8 cellular contexts compared by ENCODE assay signal in the genomic region with DNA sequence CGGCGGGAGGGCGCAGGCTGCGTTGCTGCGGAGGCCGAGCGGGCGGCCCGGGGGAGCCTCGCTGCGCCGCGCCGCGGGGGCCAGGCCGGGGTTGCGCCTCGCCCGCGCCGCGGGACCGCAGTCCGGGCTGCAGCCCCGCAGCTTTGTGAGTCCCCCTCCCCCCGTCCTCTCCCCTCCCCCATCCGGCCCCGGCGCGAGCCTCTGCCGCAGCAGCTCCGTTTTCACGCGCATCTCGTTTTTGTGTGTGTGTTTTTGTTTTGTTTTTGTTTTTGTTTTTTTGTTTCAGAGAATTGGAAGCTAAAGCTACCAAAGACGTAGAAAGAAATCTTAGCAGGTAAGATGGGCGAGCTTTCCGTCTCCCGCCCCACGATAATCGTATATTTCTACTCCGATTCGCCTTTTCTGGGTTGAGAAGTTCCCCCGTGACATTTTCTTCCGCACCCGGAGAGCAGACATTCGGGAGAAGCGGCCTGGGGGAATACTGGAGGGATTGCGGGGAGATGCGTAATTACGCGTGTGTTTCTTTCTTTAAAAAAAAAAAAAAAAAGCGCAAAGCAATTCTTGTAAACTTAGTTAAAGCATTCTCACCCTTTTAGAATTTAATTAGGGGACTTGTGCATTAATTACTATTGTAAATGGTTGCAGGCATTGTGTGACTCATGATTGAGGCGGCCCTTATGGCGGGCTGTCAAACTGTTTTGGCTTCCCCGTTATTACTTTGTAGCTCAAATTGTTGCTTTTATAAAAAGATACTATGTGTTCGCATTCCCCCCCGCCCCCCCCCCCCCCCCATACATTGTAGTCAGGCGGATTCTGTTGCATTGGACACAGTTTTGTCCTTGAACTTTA. TPM values are rescaled to one million over a fixed set of nuclear protein-coding genes. Genes with fewer than 3 reads are reported as not detected.
DNase-seq lines count a peak whose midpoint lies in the region; ATAC-seq and TF ChIP-seq lines count a peak whose summit lies in the region.

No MANE protein-coding gene starts in this region.

- H3K4me1 ChIP-seq in prostate gland (replicated peaks) = no peaks in the 10 kb centered on the region

- DNase-seq in BJ (ENCODE audit: low read depth) = no peak
- DNase-seq in NOMO-1 (lab: John Stamatoyannopoulos, UW; ENCODE audit: unreplicated experiment in 2 of 2) = peak; percentile 18 to 41
- DNase-seq in activated naive CD4-positive, alpha-beta T cell treated with anti-CD3 and anti-CD28 coated beads for 36 hours = peak; percentile 53
- DNase-seq in head of caudate nucleus = peak in 37 of 42 donors; percentile 11 to 66 (median 38)
- DNase-seq in prostate gland (ENCODE audit: low spot score) = peak; percentile 18

- no peaks in the 10 kb centered on the region for H3K9me3 ChIP-seq in prostate gland

- no peaks in the 10 kb centered on the region for H3K27me3 Mint-ChIP-seq in activated naive CD4-positive, alpha-beta T cell treated with anti-CD3 and anti-CD28 coated beads for 36 hours (ENCODE audit: low read depth)

- WGBS in prostate gland = under 1% methylated on average over 55 of the region's 59 CpGs

- H3K4me3 ChIP-seq in BJ (ENCODE audit: low read depth, low read length) (peak overlapping the region; percentile 91), prostate gland (peak overlapping the region; percentile 75 to 89)

- TF ChIP-seq CTCF in BJ (IDR thresholded peaks at IDR 0.05; ENCODE audit: insufficient read depth, low read depth, low read length) = no peak
- no peak for TF ChIP-seq CTCF in prostate gland (IDR thresholded peaks at IDR 0.05)

- peaks cover 1% of the 10 kb centered on the region for H3K9me3 Mint-ChIP-seq in activated naive CD4-positive, alpha-beta T cell treated with anti-CD3 and anti-CD28 coated beads for 36 hours

- ATAC-seq in GM19463 (IDR thresholded peaks at IDR 0.05; ENCODE audit: unreplicated experiment) (peak; percentile 24), HG03196 (IDR thresholded peaks at IDR 0.05; ENCODE audit: unreplicated experiment) (no peak), HG03108 (IDR thresholded peaks at IDR 0.05; ENCODE audit: unreplicated experiment) (no peak)

- peak overlapping the region; percentile 96 for H3K4me3 Mint-ChIP-seq in activated naive CD4-positive, alpha-beta T cell treated with anti-CD3 and anti-CD28 coated beads for 36 hours

- peaks cover 54% of the 10 kb centered on the region for H3K4me1 Mint-ChIP-seq in activated naive CD4-positive, alpha-beta T cell treated with anti-CD3 and anti-CD28 coated beads for 36 hours (ENCODE audit: low read depth)

- POLR2A ChIA-PET in BJ (lab: Charles Lee) = interaction anchor here (0.6 to 0.8 kb wide), 3 partner anchors 18 to 104 kb away, joined by 3 to 14 read pairs (median 7); no protein-coding TSS in a partner anchor

- H3K36me3 ChIP-seq in BJ (ENCODE audit: control insufficient read depth, insufficient read depth, low read length) = peaks cover 3% of the 10 kb centered on the region
- no peaks in the 10 kb centered on the region for H3K36me3 ChIP-seq in prostate gland

- H3K27me3 ChIP-seq in BJ (ENCODE audit: control insufficient read depth, insufficient read depth, low read length) (no peaks in the 10 kb centered on the region), prostate gland (replicated peaks; ENCODE audit: insufficient read depth) (no peaks in the 10 kb centered on the region)

- peaks cover 30% of the 10 kb centered on the region for H3K36me3 Mint-ChIP-seq in activated naive CD4-positive, alpha-beta T cell treated with anti-CD3 and anti-CD28 coated beads for 36 hours (ENCODE audit: low read depth)

- CTCF ChIA-PET in BJ (lab: Yijun Ruan, JAX) = interaction anchor here (0.7 to 1.0 kb wide), 2 partner anchors 48 to 132 kb away, joined by 3 read pairs; no protein-coding TSS in a partner anchor
- CTCF ChIA-PET in activated naive CD4-positive, alpha-beta T cell treated with anti-CD3 and anti-CD28 coated beads for 36 hours (lab: Charles Lee) = interaction anchor here (0.6 to 1.0 kb wide), 6 partner anchors 19 to 407 kb away, joined by 3 to 9 read pairs (median 4); no protein-coding TSS in a partner anchor

- H3K27ac Mint-ChIP-seq in activated naive CD4-positive, alpha-beta T cell treated with anti-CD3 and anti-CD28 coated beads for 36 hours = peak overlapping the region; percentile 96

- intact Hi-C loops in activated naive CD4-positive, alpha-beta T cell treated with anti-CD3 and anti-CD28 coated beads for 36 hours (cut with micrococcal nuclease) = loop anchor here (1.0 kb wide), 3 partner anchors 9 to 190 kb away; no protein-coding TSS in a partner anchor
- intact Hi-C loops in head of caudate nucleus (cut with DNase I) = no loop called here
- intact Hi-C loops in prostate gland (cut with DNase I) = loop anchor here (2.0 kb wide), 1 partner anchor 23 kb away; no protein-coding TSS in a partner anchor

- peak overlapping the region; percentile 90 to 96 for H3K27ac ChIP-seq in prostate gland

- TF ChIP-seq POLR2A in prostate gland (IDR thresholded peaks at IDR 0.05) = no peak

RNA-seq across cellular contexts. Expression of a gene that starts 0.7 kb away (rescaled TPM):
- polyA plus RNA-seq in BJ (2011; rRNA removed) = 44.8 and 49.6 TPM in 2 replicates
- 49.7 and 78.4 TPM in 2 replicates for polyA minus RNA-seq in BJ (2011; rRNA and poly(A)+ RNA removed)
- total RNA-seq in activated naive CD4-positive, alpha-beta T cell treated with anti-CD3 and anti-CD28 coated beads for 36 hours = 10 to 100 TPM; 37.2 to 39.0 TPM
- total RNA-seq in prostate gland = 10 to 100 TPM; 37.5 to 65.5 TPM
